9 cellular contexts compared by ENCODE assay signal in genomic region chr12:48969847-48970701, GRCh38. TPM values are rescaled to one million over a fixed set of nuclear protein-coding genes. Genes with fewer than 3 reads are reported as not detected.
A peak's percentile ranks its signal among the peaks of the same experiment; 100 is the strongest.
DNase-seq lines count a peak whose midpoint lies in the region; ATAC-seq and TF ChIP-seq lines count a peak whose summit lies in the region.
"Had no signal": no experiment of that assay in that cellular context is flagged by ENCODE, and none has a peak within 500 bp of the region (broad histone marks: within the 10 kb centered on the region; RNA-seq: fewer than 3 reads in every experiment).

No MANE protein-coding gene starts in this region.

- intact Hi-C loops in left colon (cut with DNase I, micrococcal nuclease) = no loop called here

- H3K4me3 ChIP-seq in thoracic aorta = peak overlapping the region; percentile 52

- no peaks in the 10 kb centered on the region for H3K36me3 ChIP-seq in thoracic aorta

- peaks cover 16 to 27% of the 10 kb centered on the region in 2 donors for H3K4me1 ChIP-seq in thoracic aorta (ENCODE audit: control insufficient read depth in 1 of 2, low read depth in 2 of 2)

- H3K27ac ChIP-seq in thoracic aorta = no peak overlapping the region

- peak; percentile 72 for DNase-seq in activated CD8-positive, alpha-beta memory T cell treated with anti-CD3 and anti-CD28 coated beads for 24 hours
- DNase-seq in activated CD8-positive, alpha-beta memory T cell treated with anti-CD3 and anti-CD28 coated beads, Interleukin-2, amount 50 U/mL, for 48 hours = no peak
- peak; percentile 51 for DNase-seq in activated naive CD4-positive, alpha-beta T cell treated with anti-CD3 and anti-CD28 coated beads, Interleukin-2, amount 50 U/mL, for 16 hours
- DNase-seq in left colon = peak in 1 of 2 donors; percentile 48
- no peak for DNase-seq in thoracic aorta (ENCODE audit: low spot score)
- no peak for DNase-seq in COR-L47 (lab: John Stamatoyannopoulos, UW)

- peak; percentile 68 for ATAC-seq in left colon
- no peak for ATAC-seq in thoracic aorta (ENCODE audit: insufficient number of reproducible peaks, low FRiP score, low read depth)
- no peak for ATAC-seq in HG03565 (IDR thresholded peaks at IDR 0.05; ENCODE audit: unreplicated experiment)
- ATAC-seq in HG03342 (IDR thresholded peaks at IDR 0.05; ENCODE audit: unreplicated experiment) = no peak

- no peak for TF ChIP-seq CTCF in thoracic aorta (IDR thresholded peaks at IDR 0.05)

- H3K9me3 ChIP-seq in thoracic aorta = no peaks in the 10 kb centered on the region

- peaks cover 14% of the 10 kb centered on the region for H3K27me3 ChIP-seq in thoracic aorta (replicated peaks; ENCODE audit: insufficient read depth)

RNA-seq across cellular contexts. Expression of gene WNT10B, which starts 1.5 kb away (rescaled TPM):
- under 1 TPM; 0.15 to 0.61 TPM for total RNA-seq in left colon
- 1 to 10 TPM in 1 of 2 donors, under 1 TPM in 1; 0.54 to 2.3 TPM for total RNA-seq in thoracic aorta

RNA-seq across cellular contexts. Expression of gene WNT1, which starts 8.0 kb away (rescaled TPM):
- not detected for total RNA-seq in left colon
- 1 to 10 TPM in 1 of 2 donors, not detected in 1; 1.2 TPM for total RNA-seq in thoracic aorta
- total RNA-seq: urinary bladder had no signal

RNA-seq across cellular contexts. Expression of gene ARF3, which starts 12.8 kb away (rescaled TPM):
- total RNA-seq in left colon (100 to 1,000 TPM; 271 to 304 TPM), thoracic aorta (10 to 100 TPM; 63.4 to 65.8 TPM)

RNA-seq across cellular contexts. Expression of gene DDN, which starts 29.1 kb away (rescaled TPM):
- under 1 TPM in 1 of 2 donors, not detected in 1; 0.06 TPM for total RNA-seq in left colon
- under 1 TPM in 1 of 2 donors, not detected in 1; 0.14 TPM for total RNA-seq in thoracic aorta

RNA-seq across cellular contexts. Expression of gene FKBP11, which starts 44.8 kb away (rescaled TPM):
- total RNA-seq in left colon (10 to 100 TPM; 21.3 to 26.9 TPM), thoracic aorta (10 to 100 TPM; 19.0 to 22.2 TPM)

Comparison
In these comparisons a context has a peak if more than half of its experiments do, and no peak if none do; other contexts are left out.
1. DNase-seq: peak in activated CD8-positive, alpha-beta memory T cell treated with anti-CD3 and anti-CD28 coated beads for 24 hours (single experiment) and activated naive CD4-positive, alpha-beta T cell treated with anti-CD3 and anti-CD28 coated beads, Interleukin-2, amount 50 U/mL, for 16 hours (single experiment); none in activated CD8-positive, alpha-beta memory T cell treated with anti-CD3 and anti-CD28 coated beads, Interleukin-2, amount 50 U/mL, for 48 hours (single experiment), thoracic aorta (single experiment) and COR-L47 (single experiment).
2. RNA of gene ARF3, which starts 12.8 kb away (total RNA-seq): 271 to 304 TPM in left colon; 63.4 to 65.8 TPM in thoracic aorta; every median in the first group is over 4 times any median in the second.